10 cellular contexts compared by ENCODE assay signal in the genomic region with DNA sequence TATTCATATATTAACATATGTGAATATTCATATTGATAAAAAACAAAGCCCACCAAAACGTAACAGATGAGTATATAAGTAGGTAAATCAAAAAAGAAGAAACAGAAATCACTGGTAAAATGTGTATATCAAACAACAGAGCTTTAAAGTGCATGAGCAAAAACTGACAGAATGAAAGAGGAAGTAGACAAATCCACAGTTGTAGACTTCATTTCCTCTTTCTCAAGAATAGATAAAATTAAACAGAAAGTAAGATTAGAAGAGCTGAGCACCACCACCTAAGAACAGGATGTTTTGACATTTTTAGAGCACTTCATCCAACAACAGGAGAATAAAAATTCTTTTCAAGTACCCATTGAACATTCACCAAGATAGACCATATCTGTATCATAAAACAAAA.
A peak's percentile ranks its signal among the peaks of the same experiment; 100 is the strongest.
DNase-seq lines count a peak whose midpoint lies in the region; ATAC-seq, FAIRE-seq and TF ChIP-seq lines count a peak whose summit lies in the region.
"Had no signal": no experiment of that assay in that cellular context is flagged by ENCODE, and none has a peak within 500 bp of the region (broad histone marks: within the 10 kb centered on the region; RNA-seq: fewer than 3 reads in every experiment).

No MANE protein-coding gene starts in this region.

- no peak for FAIRE-seq in pancreas (lab: Jason Lieb, UNC)

- peak overlapping the region; percentile 88 for H3K27ac Mint-ChIP-seq in CD4-positive, alpha-beta T cell
- peak overlapping the region; percentile 91 for H3K27ac Mint-ChIP-seq in activated B cell treated with CpG ODN at 0.5 μM for 24 hours
- H3K27ac Mint-ChIP-seq: mesothelial cell of epicardium had no signal

- ATAC-seq in CD4-positive, alpha-beta T cell (ENCODE audit: poor library complexity), result peak; percentile 94
- ATAC-seq in GM19438 (IDR thresholded peaks at IDR 0.05; ENCODE audit: low read depth, unreplicated experiment) (peak; percentile 98), HG03196 (IDR thresholded peaks at IDR 0.05; ENCODE audit: unreplicated experiment) (peak; percentile 98), activated B cell treated with CpG ODN at 0.5 μM for 24 hours (ENCODE audit: low read depth) (peak; percentile 88), pancreas (no peak)

- CTCF ChIA-PET in CD4-positive, alpha-beta T cell (lab: Charles Lee), result no interaction called here
- CTCF ChIA-PET in activated B cell treated with CpG ODN at 0.5 μM for 24 hours (lab: Charles Lee), result interaction anchor here (0.9 kb wide), 1 partner anchor 909 kb away, joined by 3 read pairs; no protein-coding TSS in a partner anchor

- no peaks in the 10 kb centered on the region for H3K27me3 Mint-ChIP-seq in CD4-positive, alpha-beta T cell
- no peaks in the 10 kb centered on the region for H3K27me3 Mint-ChIP-seq in activated B cell treated with CpG ODN at 0.5 μM for 24 hours

- no peaks in the 10 kb centered on the region for H3K27me3 ChIP-seq in CD4-positive, alpha-beta T cell (ENCODE audit: control insufficient read depth, insufficient read depth, low read length)
- H3K27me3 ChIP-seq in pancreas, result no peaks in the 10 kb centered on the region

- peaks cover 32% of the 10 kb centered on the region for H3K4me1 Mint-ChIP-seq in CD4-positive, alpha-beta T cell (ENCODE audit: low read depth)
- H3K4me1 Mint-ChIP-seq in activated B cell treated with CpG ODN at 0.5 μM for 24 hours, result peaks cover 37% of the 10 kb centered on the region
- H3K4me1 Mint-ChIP-seq: mesothelial cell of epicardium had no signal

- H3K4me3 ChIP-seq in pancreas, result no peak overlapping the region

- intact Hi-C loops in CD4-positive, alpha-beta T cell (cut with DNase I, micrococcal nuclease), result loop anchor here in 1 of 2 experiments (2.0 kb wide), 1 partner anchor 64 kb away; a partner anchor contains a TSS
- intact Hi-C loops in activated B cell treated with CpG ODN at 0.5 μM for 24 hours (cut with micrococcal nuclease) (loop anchor here (1.0 to 10.0 kb wide), 4 partner anchors 36 to 1174 kb away; a partner anchor contains a TSS), pancreas (cut with DNase I) (no loop called here)

- peak overlapping the region; percentile 76 for H3K4me3 Mint-ChIP-seq in CD4-positive, alpha-beta T cell
- peak overlapping the region; percentile 76 for H3K4me3 Mint-ChIP-seq in activated B cell treated with CpG ODN at 0.5 μM for 24 hours
- H3K4me3 Mint-ChIP-seq: mesothelial cell of epicardium had no signal

- no peak for TF ChIP-seq CTCF in CD4-positive, alpha-beta T cell (IDR thresholded peaks at IDR 0.05)
- TF ChIP-seq CTCF in activated B cell treated with CpG ODN at 0.5 μM for 24 hours (IDR thresholded peaks at IDR 0.05) (no peak), pancreas (IDR thresholded peaks at IDR 0.05) (no peak)

- no peak overlapping the region for H3K27ac ChIP-seq in CD4-positive, alpha-beta T cell (ENCODE audit: low read depth, low read length)
- H3K27ac ChIP-seq in pancreas, result no peak overlapping the region

- H3K36me3 Mint-ChIP-seq in CD4-positive, alpha-beta T cell (ENCODE audit: low read depth), result no peaks in the 10 kb centered on the region
- H3K36me3 Mint-ChIP-seq in activated B cell treated with CpG ODN at 0.5 μM for 24 hours (ENCODE audit: low read depth), result peaks cover 3% of the 10 kb centered on the region
- H3K36me3 Mint-ChIP-seq: mesothelial cell of epicardium had no signal

- H3K36me3 ChIP-seq in pancreas, result no peaks in the 10 kb centered on the region

- H3K9me3 ChIP-seq in CD4-positive, alpha-beta T cell (ENCODE audit: control insufficient read depth, low read length), result no peaks in the 10 kb centered on the region
- no peaks in the 10 kb centered on the region for H3K9me3 ChIP-seq in pancreas

- POLR2A ChIA-PET in CD4-positive, alpha-beta T cell (lab: Charles Lee), result interaction anchor here (0.7 to 2.7 kb wide), 2 partner anchors 25 to 64 kb away, joined by 3 to 21 read pairs; a partner anchor contains a TSS
- POLR2A ChIA-PET in activated B cell treated with CpG ODN at 0.5 μM for 24 hours (lab: Charles Lee), result interaction anchor here (1.0 to 3.4 kb wide), 2 partner anchors 62 to 65 kb away, joined by 6 to 16 read pairs; a partner anchor contains a TSS

- WGBS in pancreas, 2 donors, result 41 to 58% methylated on average over 1 of the region's 1 CpG

- no peak for DNase-seq in CD4-positive, alpha-beta T cell
- DNase-seq in activated B cell treated with CpG ODN at 0.5 μM for 24 hours (no peak), D341Med (ENCODE audit: low spot score) (no peak), DMS153 treated with DMSO at 0.1 percent for 48 hours (lab: John Stamatoyannopoulos, UW; ENCODE audit: unreplicated experiment) (no peak), LoVo (ENCODE audit: low spot score) (no peak), pancreas (no peak)
- DNase-seq: NCI-H526 had no signal

- H3K4me1 ChIP-seq in pancreas, result no peaks in the 10 kb centered on the region

- H3K9me3 Mint-ChIP-seq in CD4-positive, alpha-beta T cell, result no peaks in the 10 kb centered on the region
- no peaks in the 10 kb centered on the region for H3K9me3 Mint-ChIP-seq in activated B cell treated with CpG ODN at 0.5 μM for 24 hours
- H3K9me3 Mint-ChIP-seq: mesothelial cell of epicardium had no signal

Comparison
In these comparisons a context has a peak if more than half of its experiments do, and no peak if none do; other contexts are left out.
1. ATAC-seq: peak in CD4-positive, alpha-beta T cell (single experiment), GM19438 (single experiment), HG03196 (single experiment) and activated B cell treated with CpG ODN at 0.5 μM for 24 hours (single experiment); none in pancreas (0 of 4).